ENCODE assay signal across 24 cellular contexts in genomic region chr18:40079786-40080185, GRCh38.
"Had no signal": no experiment of that assay in that cellular context is flagged by ENCODE, and none has a peak within 500 bp of the region (broad histone marks: within the 10 kb centered on the region; RNA-seq: fewer than 3 reads in every experiment).

No MANE protein-coding gene starts in this region.

- H3K36me3 ChIP-seq: breast epithelium, SJSA1 had no signal

- H3K4me3 Mint-ChIP-seq: activated CD4-positive, alpha-beta T cell treated with anti-CD3 and anti-CD28 coated beads, Interleukin-2, amount 10 ng/mL, durations not matched to agents 24 days and 14 days; activated CD8-positive, alpha-beta memory T cell treated with anti-CD3 and anti-CD28 coated beads, Interleukin-2, amount 10 ng/mL, durations not matched to agents 7 days and 5 days; activated naive CD4-positive, alpha-beta T cell treated with anti-CD3 and anti-CD28 coated beads, Interleukin-2, amount 50 U/mL, for 24 hours; activated T-cell treated with anti-CD3 and anti-CD28 coated beads, Interleukin-2, amount 50 U/mL, for 24 hours; activated T-helper 1 cell treated with anti-CD3 and anti-CD28 coated beads, Interleukin-12 subunit alpha, Interleukin-12 subunit beta, Interleukin-2, Interleukin-4 antibody, amounts not matched to agents 30 ng/mL and 10 ng/mL and 1 ng/mL, durations not matched to agents 14 hours and 24 hours and 36 hours; T-helper 1 cell treated with Interleukin-12 subunit alpha and Interleukin-12 subunit beta and Interleukin-4 antibody, amounts not matched to agents 30 μg/mL and 1 μg/mL, for 36 hours; WTC11 had no signal

- H3K4me1 ChIP-seq: breast epithelium, SJSA1 had no signal

- H3K4me1 Mint-ChIP-seq: activated CD4-positive, alpha-beta T cell treated with anti-CD3 and anti-CD28 coated beads, Interleukin-2, amount 10 ng/mL, durations not matched to agents 24 days and 14 days; activated CD8-positive, alpha-beta memory T cell treated with anti-CD3 and anti-CD28 coated beads, Interleukin-2, amount 10 ng/mL, durations not matched to agents 7 days and 5 days; activated naive CD4-positive, alpha-beta T cell treated with anti-CD3 and anti-CD28 coated beads, Interleukin-2, amount 50 U/mL, for 24 hours had no signal

- H3K27me3 ChIP-seq: breast epithelium, SJSA1 had no signal

- H3K27ac Mint-ChIP-seq: activated CD4-positive, alpha-beta T cell treated with anti-CD3 and anti-CD28 coated beads, Interleukin-2, amount 10 ng/mL, durations not matched to agents 24 days and 14 days; activated CD8-positive, alpha-beta memory T cell treated with anti-CD3 and anti-CD28 coated beads, Interleukin-2, amount 10 ng/mL, durations not matched to agents 7 days and 5 days; activated naive CD4-positive, alpha-beta T cell treated with anti-CD3 and anti-CD28 coated beads, Interleukin-2, amount 50 U/mL, for 24 hours; activated T-cell treated with anti-CD3 and anti-CD28 coated beads, Interleukin-2, amount 50 U/mL, for 24 hours; activated T-helper 1 cell treated with anti-CD3 and anti-CD28 coated beads, Interleukin-12 subunit alpha, Interleukin-12 subunit beta, Interleukin-2, Interleukin-4 antibody, amounts not matched to agents 30 ng/mL and 10 ng/mL and 1 ng/mL, durations not matched to agents 14 hours and 24 hours and 36 hours; T-helper 1 cell treated with Interleukin-12 subunit alpha and Interleukin-12 subunit beta and Interleukin-4 antibody, amounts not matched to agents 30 μg/mL and 1 μg/mL, for 36 hours; WTC11 had no signal

- H3K9me3 Mint-ChIP-seq: activated CD4-positive, alpha-beta T cell treated with anti-CD3 and anti-CD28 coated beads, Interleukin-2, amount 10 ng/mL, durations not matched to agents 24 days and 14 days; activated T-helper 1 cell treated with anti-CD3 and anti-CD28 coated beads, Interleukin-12 subunit alpha, Interleukin-12 subunit beta, Interleukin-2, Interleukin-4 antibody, amounts not matched to agents 30 ng/mL and 10 ng/mL and 1 ng/mL, durations not matched to agents 14 hours and 24 hours and 36 hours; WTC11 had no signal

- DNase-seq: activated CD4-positive, alpha-beta T cell treated with anti-CD3 and anti-CD28 coated beads for 1 hour; activated CD4-positive, alpha-beta T cell treated with anti-CD3 and anti-CD28 coated beads, Interleukin-2, amount 10 ng/mL, durations not matched to agents 24 days and 14 days; activated CD4-positive, alpha-beta T cell treated with anti-CD3 and anti-CD28 coated beads, Interleukin-2, amount 50 U/mL, for 48 hours; activated CD8-positive, alpha-beta memory T cell treated with anti-CD3 and anti-CD28 coated beads, Interleukin-2, amount 10 ng/mL, durations not matched to agents 7 days and 5 days; activated effector memory CD4-positive, alpha-beta T cell treated with Interleukin-2 at 50 U/mL for 16 hours; activated naive CD4-positive, alpha-beta T cell; activated T-cell treated with anti-CD3 and anti-CD28 coated beads, Interleukin-2, amount 50 U/mL, for 24 hours; aorta; Karpas-422; MM.1S; NCI-H1105; NCI-H1436; NCI-H1694 treated with DMSO at 0.1 percent for 48 hours; NCI-H2029 treated with DMSO at 0.1 percent for 48 hours; NCI-H345; NCI-H510A; OCI-M1; RPMI8226 had no signal

- H3K27ac ChIP-seq: breast epithelium, SJSA1 had no signal

- H3K9me3 ChIP-seq: breast epithelium had no signal

- H3K27me3 Mint-ChIP-seq: activated CD4-positive, alpha-beta T cell treated with anti-CD3 and anti-CD28 coated beads, Interleukin-2, amount 10 ng/mL, durations not matched to agents 24 days and 14 days; activated CD8-positive, alpha-beta memory T cell treated with anti-CD3 and anti-CD28 coated beads, Interleukin-2, amount 10 ng/mL, durations not matched to agents 7 days and 5 days; activated naive CD4-positive, alpha-beta T cell treated with anti-CD3 and anti-CD28 coated beads, Interleukin-2, amount 50 U/mL, for 24 hours; activated T-cell treated with anti-CD3 and anti-CD28 coated beads, Interleukin-2, amount 50 U/mL, for 24 hours had no signal

- H3K36me3 Mint-ChIP-seq: activated CD8-positive, alpha-beta memory T cell treated with anti-CD3 and anti-CD28 coated beads, Interleukin-2, amount 10 ng/mL, durations not matched to agents 7 days and 5 days; activated naive CD4-positive, alpha-beta T cell treated with anti-CD3 and anti-CD28 coated beads, Interleukin-2, amount 50 U/mL, for 24 hours; WTC11 had no signal

- H3K4me3 ChIP-seq: breast epithelium, SJSA1 had no signal
